In genomic region chr21:18373631-18374030, GRCh38 we compare ENCODE assay signal across 18 cellular contexts. TPM values are rescaled to one million over a fixed set of nuclear protein-coding genes. Genes with fewer than 3 reads are reported as not detected.
DNase-seq lines count a peak whose midpoint lies in the region; FAIRE-seq and TF ChIP-seq lines count a peak whose summit lies in the region.
"Had no signal": no experiment of that assay in that cellular context is flagged by ENCODE, and none has a peak within 500 bp of the region (broad histone marks: within the 10 kb centered on the region; RNA-seq: fewer than 3 reads in every experiment).

No MANE protein-coding gene starts in this region.

- H3K27me3 ChIP-seq in adipocyte (replicated peaks; ENCODE audit: control insufficient read depth, insufficient read depth, low read length) = no peaks in the 10 kb centered on the region
- no peaks in the 10 kb centered on the region for H3K27me3 ChIP-seq in Peyer's patch
- H3K27me3 ChIP-seq: BLaER1 treated with 17β-estradiol and CSF1 and Interleukin-3, amounts not matched to agents 10 nM and 100 nM had no signal

- H3K4me1 ChIP-seq in adipocyte (ENCODE audit: control insufficient read depth, insufficient read depth, low read length) = peaks cover 40% of the 10 kb centered on the region
- no peaks in the 10 kb centered on the region for H3K4me1 ChIP-seq in Peyer's patch

- FAIRE-seq in H54 (lab: Jason Lieb, UNC) = no peak
- FAIRE-seq: GM12892 had no signal

- TF ChIP-seq CTCF in Peyer's patch (IDR thresholded peaks at IDR 0.05) = no peak

- TF ChIP-seq POLR2A in H54 (IDR thresholded peaks at IDR 0.05; ENCODE audit: low read depth, low read length) (no peak), Peyer's patch (IDR thresholded peaks at IDR 0.05) (no peak)

- no peak overlapping the region for H3K27ac ChIP-seq in Peyer's patch
- H3K27ac ChIP-seq: BLaER1 treated with 17β-estradiol and CSF1 and Interleukin-3, amounts not matched to agents 10 nM and 100 nM had no signal

- H3K4me3 ChIP-seq in adipocyte (ENCODE audit: low read length) = no peak overlapping the region
- no peak overlapping the region for H3K4me3 ChIP-seq in Peyer's patch
- H3K4me3 ChIP-seq: BLaER1 treated with 17β-estradiol and CSF1 and Interleukin-3, amounts not matched to agents 10 nM and 100 nM; GM23338 had no signal

- DNase-seq in HS-5 (ENCODE audit: low read depth) (peak; percentile 68), NCI-H226 (peak; percentile 71), adipocyte (ENCODE audit: low read depth) (no peak), glomerular visceral epithelial cell (ENCODE audit: extremely low spot score) (peak; percentile 48), H54 (ENCODE audit: insufficient read length, low spot score) (no peak), NCI-H446 treated with DMSO at 0.1 percent for 48 hours (lab: John Stamatoyannopoulos, UW) (no peak), SKM-1 treated with dmso at 0.1 percent for 144 hours (lab: John Stamatoyannopoulos, UW; ENCODE audit: unreplicated experiment) (no peak), Peyer's patch (no peak)
- DNase-seq: 8988T; Calu3; CD4-positive, alpha-beta T cell; DMS 273 treated with DMSO at 0.1 percent for 48 hours; EL; GDM1; H9 had no signal

- no peaks in the 10 kb centered on the region for H3K9me3 ChIP-seq in adipocyte (ENCODE audit: control insufficient read depth, low read length)
- H3K9me3 ChIP-seq in Peyer's patch = no peaks in the 10 kb centered on the region
- H3K9me3 ChIP-seq: BLaER1 treated with 17β-estradiol and CSF1 and Interleukin-3, amounts not matched to agents 10 nM and 100 nM had no signal

- peak overlapping the region; percentile 44 for H3K9ac ChIP-seq in adipocyte (ENCODE audit: low read length)
- H3K9ac ChIP-seq: BLaER1 treated with 17β-estradiol and CSF1 and Interleukin-3, amounts not matched to agents 10 nM and 100 nM had no signal

- H3K36me3 ChIP-seq in adipocyte (ENCODE audit: control insufficient read depth, insufficient read depth, low read length, severe bottlenecking) (no peaks in the 10 kb centered on the region), Peyer's patch (no peaks in the 10 kb centered on the region)
- H3K36me3 ChIP-seq: BLaER1 treated with 17β-estradiol and CSF1 and Interleukin-3, amounts not matched to agents 10 nM and 100 nM had no signal

RNA-seq across cellular contexts. Expression of gene TMPRSS15, which starts 30.0 kb away (rescaled TPM):
- 10 to 100 TPM in 3 of 4 donors, not detected in 1; 18.0 to 70.0 (median 39.9) TPM for total RNA-seq in Peyer's patch
- total RNA-seq: Calu3; CD4-positive, alpha-beta T cell; GM23338; H9 had no signal

Comparison
In these comparisons a context has a peak if more than half of its experiments do, and no peak if none do; other contexts are left out.
1. DNase-seq: peak in HS-5 (single experiment), NCI-H226 (single experiment) and glomerular visceral epithelial cell (single experiment); none in adipocyte (single experiment), H54 (single experiment), NCI-H446 treated with DMSO at 0.1 percent for 48 hours (single experiment), SKM-1 treated with dmso at 0.1 percent for 144 hours (single experiment) and Peyer's patch (0 of 3).